Comparison of ENCODE assay signal across 21 cellular contexts in the genomic region with DNA sequence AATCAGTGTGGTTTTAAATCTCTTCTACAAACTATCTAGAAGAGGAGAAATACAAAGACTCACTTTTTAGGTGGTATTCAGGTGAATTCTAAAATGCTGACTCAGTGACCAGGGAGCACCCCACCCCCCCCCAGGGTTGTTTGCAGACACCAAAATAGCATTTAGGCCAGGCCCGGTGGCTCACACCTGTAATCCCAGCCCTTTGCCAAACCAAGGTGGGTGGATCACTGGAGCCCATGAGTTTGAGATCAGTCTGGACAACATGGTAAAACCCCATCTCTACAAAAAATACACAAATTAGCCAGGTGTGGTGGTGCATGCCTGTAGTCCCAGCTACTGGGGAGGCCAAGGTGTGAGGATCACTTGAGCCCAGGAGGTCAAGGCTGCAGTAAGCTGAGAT.
DNase-seq lines count a peak whose midpoint lies in the region; ATAC-seq, FAIRE-seq and TF ChIP-seq lines count a peak whose summit lies in the region.
"Had no signal": no experiment of that assay in that cellular context is flagged by ENCODE, and none has a peak within 500 bp of the region (broad histone marks: within the 10 kb centered on the region; RNA-seq: fewer than 3 reads in every experiment).

No MANE protein-coding gene starts in this region.

- H3K4me3 ChIP-seq in A549 (no peak overlapping the region), IMR-90 (ENCODE audit: insufficient read depth, low read depth, low read length) (no peak overlapping the region), K562 (no peak overlapping the region)
- H3K4me3 ChIP-seq in CD8-positive, alpha-beta T cell (ENCODE audit: low read depth, low read length): no peak overlapping the region
- H3K4me3 ChIP-seq: BLaER1 treated with 17β-estradiol and CSF1 and Interleukin-3, amounts not matched to agents 10 nM and 100 nM; GM12878; GM23248; HAP-1 had no signal

- POLR2A ChIA-PET in A549 (lab: Yijun Ruan, JAX) (no interaction called here), IMR-90 (lab: Charles Lee; ENCODE audit: unreplicated experiment) (no interaction called here), K562 (lab: Yijun Ruan, JAX) (no interaction called here)
- POLR2A ChIA-PET in CD8-positive, alpha-beta T cell (lab: Charles Lee): no interaction called here

- no peak overlapping the region for H2AFZ ChIP-seq in IMR-90 (replicated peaks; ENCODE audit: low read length, poor library complexity)
- H2AFZ ChIP-seq in K562 (ENCODE audit: low read depth, low read length): no peak overlapping the region
- H2AFZ ChIP-seq: GM23248 had no signal

- no peaks in the 10 kb centered on the region for H3K9me3 ChIP-seq in A549
- H3K9me3 ChIP-seq in IMR-90 (ENCODE audit: control insufficient read depth, insufficient read depth, low read length): no peaks in the 10 kb centered on the region
- H3K9me3 ChIP-seq in K562 (replicated peaks; ENCODE audit: control insufficient read depth, insufficient read depth, low read depth, low read length): no peaks in the 10 kb centered on the region
- H3K9me3 ChIP-seq in CD8-positive, alpha-beta T cell (ENCODE audit: low read length): no peaks in the 10 kb centered on the region
- H3K9me3 ChIP-seq: BE2C; BLaER1 treated with 17β-estradiol and CSF1 and Interleukin-3, amounts not matched to agents 10 nM and 100 nM; HAP-1 had no signal

- H2BK5ac ChIP-seq in IMR-90 (ENCODE audit: low read depth, low read length, poor library complexity, severe bottlenecking): no peak overlapping the region

- peaks cover 2% of the 10 kb centered on the region for H3K4me1 ChIP-seq in A549
- H3K4me1 ChIP-seq in IMR-90 (ENCODE audit: control insufficient read depth, insufficient read depth, low read length): peaks cover under 1% of the 10 kb centered on the region; the same call in 1 of the 2 replicates
- H3K4me1 ChIP-seq in K562 (replicated peaks in 1 of 2; ENCODE audit: control insufficient read depth in 2 of 2, insufficient read depth in 2 of 2, low read length in 2 of 2): peaks cover 0 to 8% of the 10 kb centered on the region in 2 experiments; a peak in 2 of 5 replicates
- peaks cover 20% of the 10 kb centered on the region for H3K4me1 ChIP-seq in CD8-positive, alpha-beta T cell (ENCODE audit: insufficient read depth, low read length)

- WGBS in A549 (ENCODE audit: missing lambda C conversion rate): 40% methylated on average over 1 of the region's 1 CpG
- no CpG with 5 or more reads among the region's 1 CpG for WGBS in IMR-90 (ENCODE audit: extremely low coverage in 2 of 2, insufficient read length in 1 of 2), 2 experiments
- WGBS in K562 (ENCODE audit: insufficient coverage, low coverage, missing lambda C conversion rate): 0% methylated on average over 1 of the region's 1 CpG

- peaks cover 24% of the 10 kb centered on the region for H3K4me1 Mint-ChIP-seq in CD8-positive, alpha-beta T cell (ENCODE audit: low read depth)

- no peak overlapping the region for H2BK20ac ChIP-seq in IMR-90 (ENCODE audit: low read depth, low read length)

- no peak overlapping the region for H2AK5ac ChIP-seq in IMR-90 (ENCODE audit: low read depth, low read length)

- H3K4ac ChIP-seq in IMR-90 (ENCODE audit: low read depth, low read length): no peak overlapping the region

- H3K27ac ChIP-seq in A549: no peak overlapping the region
- no peak overlapping the region for H3K27ac ChIP-seq in IMR-90 (ENCODE audit: insufficient read depth, low read length)
- H3K27ac ChIP-seq in K562 (ENCODE audit: extremely low read depth, low read depth, low read length): no peak overlapping the region
- no peak overlapping the region for H3K27ac ChIP-seq in CD8-positive, alpha-beta T cell (ENCODE audit: low read depth, low read length)
- H3K27ac ChIP-seq: BLaER1 treated with 17β-estradiol and CSF1 and Interleukin-3, amounts not matched to agents 10 nM and 100 nM; GM23248 had no signal

- TF ChIP-seq RAD21 in A549 (conservative IDR thresholded peaks at IDR 0.05 in 1 of 2, IDR thresholded peaks at IDR 0.05 in 1 of 2) (no peak), IMR-90 (IDR thresholded peaks at IDR 0.05; ENCODE audit: low read length) (no peak), K562 (CRISPR knock-in tag; conservative IDR thresholded peaks at IDR 0.05 in 1 of 2, IDR thresholded peaks at IDR 0.05 in 1 of 2) (no peak)

- no peaks in the 10 kb centered on the region for H3K79me2 ChIP-seq in K562 (ENCODE audit: control insufficient read depth, insufficient read depth, low read length)

- H3K4me2 ChIP-seq in A549 (no peak overlapping the region), IMR-90 (ENCODE audit: low read depth, low read length) (no peak overlapping the region), K562 (ENCODE audit: insufficient read depth, low read length) (no peak overlapping the region)
- H3K4me2 ChIP-seq: BLaER1 treated with 17β-estradiol and CSF1 and Interleukin-3, amounts not matched to agents 10 nM and 100 nM had no signal

- no peak overlapping the region for H3K27ac Mint-ChIP-seq in CD8-positive, alpha-beta T cell
- H3K27ac Mint-ChIP-seq: CD14-positive monocyte; CD4-positive, alpha-beta T cell; HFFc6 had no signal

- TF ChIP-seq POLR2A in A549 (IDR thresholded peaks at IDR 0.05; ENCODE audit: low read length): no peak
- no peak for TF ChIP-seq POLR2A in IMR-90 (IDR thresholded peaks at IDR 0.05; ENCODE audit: low read depth, low read length)
- TF ChIP-seq POLR2A in K562 (conservative IDR thresholded peaks at IDR 0.05): no peak

- dilution Hi-C loops in IMR-90 (cut with HindIII; ENCODE audit: low sequenced_read_pairs, unreplicated experiment): no loop called here

- FAIRE-seq in A549 (lab: Jason Lieb, UNC): no peak
- no peak for FAIRE-seq in K562 (lab: Jason Lieb, UNC)
- FAIRE-seq: GM12878, GM19239 had no signal

- no peaks in the 10 kb centered on the region for H3K27me3 Mint-ChIP-seq in CD8-positive, alpha-beta T cell (ENCODE audit: low read depth)
- H3K27me3 Mint-ChIP-seq: CD4-positive, alpha-beta T cell had no signal

- no peak overlapping the region for H3K18ac ChIP-seq in IMR-90 (ENCODE audit: low read depth, low read length)

- DNase-seq in A549 (ENCODE audit: low read depth in 1 of 2, low spot score in 1 of 2): no peak
- no peak for DNase-seq in IMR-90
- DNase-seq in K562 (ENCODE audit: extremely low read depth in 1 of 4, low spot score in 3 of 4): no peak
- DNase-seq in posterior vena cava (ENCODE audit: low spot score): peak; percentile 62
- DNase-seq in CD8-positive, alpha-beta T cell: no peak
- DNase-seq in GF-D8 (lab: John Stamatoyannopoulos, UW): no peak
- DNase-seq in NCI-H187 treated with DMSO at 0.1 percent for 48 hours (lab: John Stamatoyannopoulos, UW): no peak
- no peak for DNase-seq in KG1 (lab: John Stamatoyannopoulos, UW)
- DNase-seq: AML-193; BE2C; Calu3; CD4-positive, alpha-beta T cell; COR-L47; DMS79 treated with DMSO at 0.1 percent for 48 hours; GM23248; HFFc6 had no signal

- intact Hi-C loops in IMR-90 (cut with micrococcal nuclease) (loop anchor here (5.0 to 10.0 kb wide), 3 partner anchors 267 to 1090 kb away; a partner anchor contains a TSS), K562 (cut with micrococcal nuclease) (loop anchor here (5.0 to 10.0 kb wide), 3 partner anchors 60 to 1087 kb away; no protein-coding TSS in a partner anchor), posterior vena cava (cut with DNase I) (loop anchor here in 1 of 2 donors (10.0 kb wide), 1 partner anchor 1270 kb away; no protein-coding TSS in a partner anchor)
- intact Hi-C loops in CD8-positive, alpha-beta T cell (cut with DNase I, micrococcal nuclease): no loop called here

- H4K5ac ChIP-seq in IMR-90 (ENCODE audit: low read depth, low read length): no peak overlapping the region

- TF ChIP-seq EP300 in A549 (IDR thresholded peaks at IDR 0.05): no peak
- TF ChIP-seq EP300 in K562 (IDR thresholded peaks at IDR 0.05; ENCODE audit: low read length): no peak

- H3K9me1 ChIP-seq in IMR-90 (ENCODE audit: insufficient read depth, low read length): no peaks in the 10 kb centered on the region
- no peaks in the 10 kb centered on the region for H3K9me1 ChIP-seq in K562 (ENCODE audit: control insufficient read depth, insufficient read depth, low read length)

- no peaks in the 10 kb centered on the region for H3K9me3 Mint-ChIP-seq in CD8-positive, alpha-beta T cell
- H3K9me3 Mint-ChIP-seq: CD14-positive monocyte; CD4-positive, alpha-beta T cell; HFFc6 had no signal

- H4K20me1 ChIP-seq in IMR-90 (ENCODE audit: insufficient read depth, low read length) (no peaks in the 10 kb centered on the region), K562 (replicated peaks; ENCODE audit: control insufficient read depth, insufficient read depth, low read length) (peaks cover 13% of the 10 kb centered on the region; the same call in 1 of the 2 replicates)

- H3K9ac ChIP-seq in IMR-90 (ENCODE audit: low read depth, low read length) (no peak overlapping the region), K562 (ENCODE audit: insufficient read depth in 1 of 2, low read depth in 2 of 2, low read length in 2 of 2) (no peak overlapping the region)
- H3K9ac ChIP-seq: BLaER1 treated with 17β-estradiol and CSF1 and Interleukin-3, amounts not matched to agents 10 nM and 100 nM; GM23248 had no signal

- CTCF ChIA-PET in A549 (lab: Yijun Ruan, JAX) (interaction anchor here (1.0 to 6.6 kb wide), 4 partner anchors 96 to 1086 kb away, joined by 3 to 62 read pairs (median 5); no protein-coding TSS in a partner anchor), IMR-90 (lab: Yijun Ruan, JAX) (no interaction called here), K562 (lab: Yijun Ruan, JAX; ENCODE audit: low intra/inter-chr PET ratio) (no interaction called here)
- CTCF ChIA-PET in CD8-positive, alpha-beta T cell (lab: Charles Lee): interaction anchor here (6.7 to 8.5 kb wide), 3 partner anchors 24 to 176 kb away, joined by 150 to 187 read pairs (median 179); no protein-coding TSS in a partner anchor

- no peak overlapping the region for H4K8ac ChIP-seq in IMR-90 (ENCODE audit: low read depth in 2 of 2, low read length in 2 of 2)

- H3K36me3 ChIP-seq in IMR-90 (ENCODE audit: control insufficient read depth, insufficient read depth, low read length) (no peaks in the 10 kb centered on the region), K562 (ENCODE audit: control insufficient read depth, insufficient read depth, low read length) (no peaks in the 10 kb centered on the region)
- H3K36me3 ChIP-seq in CD8-positive, alpha-beta T cell (ENCODE audit: insufficient read depth, low read length): no peaks in the 10 kb centered on the region
- H3K36me3 ChIP-seq: BE2C; BLaER1 treated with 17β-estradiol and CSF1 and Interleukin-3, amounts not matched to agents 10 nM and 100 nM; HAP-1 had no signal

- no peak overlapping the region for H2BK120ac ChIP-seq in IMR-90 (ENCODE audit: low read depth, low read length)

- no peak overlapping the region for H4K91ac ChIP-seq in IMR-90 (ENCODE audit: insufficient read depth, low read depth, low read length)

- BruUV-seq in IMR-90 (replicated peaks; lab: Mats Ljungman, UMichigan) (no TSS peak), K562 (replicated peaks; lab: Mats Ljungman, UMichigan) (no TSS peak)

- no peak overlapping the region for H3K14ac ChIP-seq in IMR-90 (replicated peaks; ENCODE audit: low read depth, low read length)

- no peaks in the 10 kb centered on the region for H3K27me3 ChIP-seq in IMR-90 (ENCODE audit: control insufficient read depth, insufficient read depth, low read length)
- peaks cover 6 to 31% of the 10 kb centered on the region in 2 experiments; a peak in 4 of 5 replicates for H3K27me3 ChIP-seq in K562 (ENCODE audit: control insufficient read depth in 2 of 2, insufficient read depth in 2 of 2, low read length in 2 of 2)
- no peaks in the 10 kb centered on the region for H3K27me3 ChIP-seq in CD8-positive, alpha-beta T cell (ENCODE audit: insufficient read depth, low read length)

- H2BK15ac ChIP-seq in IMR-90 (ENCODE audit: low read depth, low read length): no peak overlapping the region

- TF ChIP-seq CTCF in A549 (IDR thresholded peaks at IDR 0.05) (no peak), IMR-90 (conservative IDR thresholded peaks at IDR 0.05; ENCODE audit: low read depth, low read length) (no peak), K562 (IDR thresholded peaks at IDR 0.05 in 2 of 3, conservative IDR thresholded peaks at IDR 0.05 in 1 of 3; ENCODE audit: insufficient read depth in 2 of 3, low read depth in 1 of 3, low read length in 3 of 3) (no peak)
- no peak for TF ChIP-seq CTCF in CD8-positive, alpha-beta T cell (IDR thresholded peaks at IDR 0.05)

- ATAC-seq in A549: no peak
- no peak for ATAC-seq in IMR-90 (ENCODE audit: low read depth)
- no peak for ATAC-seq in K562
- no peak for ATAC-seq in CD8-positive, alpha-beta T cell
- ATAC-seq: GM12878 had no signal

- peaks cover 6% of the 10 kb centered on the region for H3K36me3 Mint-ChIP-seq in CD8-positive, alpha-beta T cell

- no peak overlapping the region for H2AK9ac ChIP-seq in IMR-90 (replicated peaks; ENCODE audit: low read depth, low read length, poor library complexity)

- H3K79me1 ChIP-seq in IMR-90 (ENCODE audit: low read depth in 1 of 2, low read length in 2 of 2): no peaks in the 10 kb centered on the region

- H3K56ac ChIP-seq in IMR-90 (ENCODE audit: extremely low read depth, insufficient read depth, low read length): no peak overlapping the region

- in situ Hi-C loops in IMR-90 (cut with MboI; ENCODE audit: low sequenced_read_pairs): loop anchor here (5.0 to 25.0 kb wide), 2 partner anchors 192 to 1082 kb away; no protein-coding TSS in a partner anchor
- in situ Hi-C loops in K562 (cut with MboI): loop anchor here (25.0 kb wide), 1 partner anchor 1232 kb away; a partner anchor contains a TSS

- H3K4me3 Mint-ChIP-seq in CD8-positive, alpha-beta T cell: no peak overlapping the region
- H3K4me3 Mint-ChIP-seq: CD14-positive monocyte; CD4-positive, alpha-beta T cell; HFFc6 had no signal

- no peak overlapping the region for H3K23ac ChIP-seq in IMR-90 (ENCODE audit: low read depth, low read length)

Comparison
In these comparisons a context has a peak if more than half of its experiments do, and no peak if none do; other contexts are left out.
1. CTCF ChIA-PET loops: an anchor here in A549 (1.0 to 6.6 kb wide) and CD8-positive, alpha-beta T cell (6.7 to 8.5 kb wide); none called in IMR-90 and K562.
2. intact Hi-C loops: an anchor here in IMR-90 (5.0 to 10.0 kb wide) and K562 (5.0 to 10.0 kb wide); none called in CD8-positive, alpha-beta T cell.